8 cellular contexts compared by ENCODE assay signal in the genomic region with DNA sequence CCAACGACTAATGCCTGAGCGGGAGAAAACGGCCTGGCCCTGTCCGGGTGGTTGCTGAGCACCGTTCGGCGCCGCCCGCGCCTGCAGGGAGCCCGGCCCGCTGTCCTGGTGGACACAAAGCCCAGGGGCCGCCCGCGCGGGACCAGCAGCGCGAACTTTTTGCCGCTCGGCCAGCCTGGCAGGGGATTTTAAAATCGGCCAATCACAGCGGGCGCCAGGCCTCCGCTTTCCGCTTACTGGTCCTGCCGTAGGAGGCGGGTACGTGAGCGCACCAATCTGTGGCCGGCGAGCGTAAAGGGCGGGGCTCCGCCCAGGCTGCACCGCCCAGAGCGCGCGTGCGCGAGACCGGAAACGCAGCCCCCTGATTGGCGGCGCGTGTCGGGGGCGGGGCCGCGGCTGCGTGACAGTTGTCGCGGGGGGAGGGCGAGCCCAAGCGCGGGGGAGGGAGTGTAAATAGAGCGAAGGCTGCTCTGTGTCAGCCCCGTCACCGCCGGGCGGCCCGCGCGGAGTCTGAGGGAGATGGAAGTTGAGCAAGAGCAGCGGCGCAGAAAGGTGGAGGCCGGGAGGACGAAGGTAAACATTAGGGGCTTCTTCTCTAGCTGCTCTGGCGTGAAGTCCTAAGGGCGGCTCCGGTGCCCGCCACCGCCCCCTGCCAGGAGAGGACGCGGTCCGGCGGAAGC. TPM values are rescaled to one million over a fixed set of nuclear protein-coding genes. Genes with fewer than 3 reads are reported as not detected.
DNase-seq lines count a peak whose midpoint lies in the region; ATAC-seq and TF ChIP-seq lines count a peak whose summit lies in the region.

A gene (minus strand): TSS at position 161 of the 680 bp plus-strand sequence. CDS start 1,132 bp downstream, outside the sequence.
A gene with protein sequence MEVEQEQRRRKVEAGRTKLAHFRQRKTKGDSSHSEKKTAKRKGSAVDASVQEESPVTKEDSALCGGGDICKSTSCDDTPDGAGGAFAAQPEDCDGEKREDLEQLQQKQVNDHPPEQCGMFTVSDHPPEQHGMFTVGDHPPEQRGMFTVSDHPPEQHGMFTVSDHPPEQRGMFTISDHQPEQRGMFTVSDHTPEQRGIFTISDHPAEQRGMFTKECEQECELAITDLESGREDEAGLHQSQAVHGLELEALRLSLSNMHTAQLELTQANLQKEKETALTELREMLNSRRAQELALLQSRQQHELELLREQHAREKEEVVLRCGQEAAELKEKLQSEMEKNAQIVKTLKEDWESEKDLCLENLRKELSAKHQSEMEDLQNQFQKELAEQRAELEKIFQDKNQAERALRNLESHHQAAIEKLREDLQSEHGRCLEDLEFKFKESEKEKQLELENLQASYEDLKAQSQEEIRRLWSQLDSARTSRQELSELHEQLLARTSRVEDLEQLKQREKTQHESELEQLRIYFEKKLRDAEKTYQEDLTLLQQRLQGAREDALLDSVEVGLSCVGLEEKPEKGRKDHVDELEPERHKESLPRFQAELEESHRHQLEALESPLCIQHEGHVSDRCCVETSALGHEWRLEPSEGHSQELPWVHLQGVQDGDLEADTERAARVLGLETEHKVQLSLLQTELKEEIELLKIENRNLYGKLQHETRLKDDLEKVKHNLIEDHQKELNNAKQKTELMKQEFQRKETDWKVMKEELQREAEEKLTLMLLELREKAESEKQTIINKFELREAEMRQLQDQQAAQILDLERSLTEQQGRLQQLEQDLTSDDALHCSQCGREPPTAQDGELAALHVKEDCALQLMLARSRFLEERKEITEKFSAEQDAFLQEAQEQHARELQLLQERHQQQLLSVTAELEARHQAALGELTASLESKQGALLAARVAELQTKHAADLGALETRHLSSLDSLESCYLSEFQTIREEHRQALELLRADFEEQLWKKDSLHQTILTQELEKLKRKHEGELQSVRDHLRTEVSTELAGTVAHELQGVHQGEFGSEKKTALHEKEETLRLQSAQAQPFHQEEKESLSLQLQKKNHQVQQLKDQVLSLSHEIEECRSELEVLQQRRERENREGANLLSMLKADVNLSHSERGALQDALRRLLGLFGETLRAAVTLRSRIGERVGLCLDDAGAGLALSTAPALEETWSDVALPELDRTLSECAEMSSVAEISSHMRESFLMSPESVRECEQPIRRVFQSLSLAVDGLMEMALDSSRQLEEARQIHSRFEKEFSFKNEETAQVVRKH (N-terminal part only) (plus strand): TSS at position 447 of the 680 bp plus-strand sequence. CDS start 73 bp downstream, at position 520.

- CTCF ChIA-PET in activated CD4-positive, alpha-beta T cell treated with anti-CD3 and anti-CD28 coated beads, Interleukin-2, amount 10 ng/mL, durations not matched to agents 7 days and 5 days (lab: Charles Lee): interaction anchor here (0.8 to 1.0 kb wide), 2 partner anchors 13 to 22 kb away, joined by 3 to 5 read pairs; no protein-coding TSS in a partner anchor

- peak; percentile 76 for ATAC-seq in GM19395 (IDR thresholded peaks at IDR 0.05; ENCODE audit: unreplicated experiment)
- peak; percentile 68 for ATAC-seq in HG03558 (IDR thresholded peaks at IDR 0.05; ENCODE audit: extremely low read depth, unreplicated experiment)
- peak; percentile 88 for ATAC-seq in left lobe of liver

- no peak for TF ChIP-seq CTCF in C4-2B (conservative IDR thresholded peaks at IDR 0.05)

- H3K4me3 Mint-ChIP-seq in activated CD4-positive, alpha-beta T cell treated with anti-CD3 and anti-CD28 coated beads, Interleukin-2, amount 10 ng/mL, durations not matched to agents 7 days and 5 days: peak within 1 kb of the TSS; percentile 95

- H3K9me3 Mint-ChIP-seq in activated CD4-positive, alpha-beta T cell treated with anti-CD3 and anti-CD28 coated beads, Interleukin-2, amount 10 ng/mL, durations not matched to agents 7 days and 5 days: no peaks in the 10 kb centered on the region

- H3K27me3 Mint-ChIP-seq in activated CD4-positive, alpha-beta T cell treated with anti-CD3 and anti-CD28 coated beads, Interleukin-2, amount 10 ng/mL, durations not matched to agents 7 days and 5 days: no peaks in the 10 kb centered on the region

- peak within 1 kb of the TSS; percentile 99 for H3K27ac Mint-ChIP-seq in activated CD4-positive, alpha-beta T cell treated with anti-CD3 and anti-CD28 coated beads, Interleukin-2, amount 10 ng/mL, durations not matched to agents 7 days and 5 days

- H3K27ac ChIP-seq in C4-2B: peak within 1 kb of the TSS; percentile 94

- H3K36me3 Mint-ChIP-seq in activated CD4-positive, alpha-beta T cell treated with anti-CD3 and anti-CD28 coated beads, Interleukin-2, amount 10 ng/mL, durations not matched to agents 7 days and 5 days (ENCODE audit: low read depth): peaks cover 45% of the 10 kb centered on the region

- POLR2A ChIA-PET in activated CD4-positive, alpha-beta T cell treated with anti-CD3 and anti-CD28 coated beads, Interleukin-2, amount 10 ng/mL, durations not matched to agents 7 days and 5 days (lab: Charles Lee): interaction anchor here (0.6 kb wide), 1 partner anchor 1242 kb away, joined by 5 read pairs; no protein-coding TSS in a partner anchor

- peak; percentile 97 for DNase-seq in NCI-H748 (lab: John Stamatoyannopoulos, UW; ENCODE audit: unreplicated experiment)
- DNase-seq in activated CD4-positive, alpha-beta T cell treated with anti-CD3 and anti-CD28 coated beads, Interleukin-2, amount 10 ng/mL, durations not matched to agents 7 days and 5 days: peak; percentile 97
- DNase-seq in dedifferentiated amniotic fluid mesenchymal stem cell (ENCODE audit: extremely low spot score): peak; percentile 96
- DNase-seq in left lobe of liver (ENCODE audit: low spot score): peak; percentile 99
- peak; percentile 97 for DNase-seq in stimulated activated CD4-positive, alpha-beta T cell treated with anti-CD3 and anti-CD28 coated beads, Interleukin-2, amount 100 ng/mL, for 24 hours

- peaks cover 44% of the 10 kb centered on the region for H3K4me1 Mint-ChIP-seq in activated CD4-positive, alpha-beta T cell treated with anti-CD3 and anti-CD28 coated beads, Interleukin-2, amount 10 ng/mL, durations not matched to agents 7 days and 5 days

RNA-seq across cellular contexts. Expression of the first gene that starts in this region (rescaled TPM):
- total RNA-seq in activated CD4-positive, alpha-beta T cell treated with anti-CD3 and anti-CD28 coated beads, Interleukin-2, amount 10 ng/mL, durations not matched to agents 7 days and 5 days: 10 to 100 TPM; 67.5 to 68.3 TPM
- 2.1 TPM for total RNA-seq in left lobe of liver

RNA-seq across cellular contexts. Expression of the second gene that starts in this region (rescaled TPM):
- total RNA-seq in activated CD4-positive, alpha-beta T cell treated with anti-CD3 and anti-CD28 coated beads, Interleukin-2, amount 10 ng/mL, durations not matched to agents 7 days and 5 days: 10 to 100 TPM; 84.0 to 89.8 TPM
- 13.2 TPM for total RNA-seq in left lobe of liver

Comparison
In these comparisons a context has a peak if more than half of its experiments do, and no peak if none do; other contexts are left out.
1. Peak in every context shown above with its lines: DNase-seq, ATAC-seq and H3K27ac ChIP-seq.
2. RNA of the first gene that starts in this region (total RNA-seq): 67.5 to 68.3 TPM in activated CD4-positive, alpha-beta T cell treated with anti-CD3 and anti-CD28 coated beads, Interleukin-2, amount 10 ng/mL, durations not matched to agents 7 days and 5 days; 2.1 TPM in left lobe of liver (single experiment); every median in the first group is over 10 times any median in the second.